ENCODE assay signal across 12 cellular contexts in the genomic region with DNA sequence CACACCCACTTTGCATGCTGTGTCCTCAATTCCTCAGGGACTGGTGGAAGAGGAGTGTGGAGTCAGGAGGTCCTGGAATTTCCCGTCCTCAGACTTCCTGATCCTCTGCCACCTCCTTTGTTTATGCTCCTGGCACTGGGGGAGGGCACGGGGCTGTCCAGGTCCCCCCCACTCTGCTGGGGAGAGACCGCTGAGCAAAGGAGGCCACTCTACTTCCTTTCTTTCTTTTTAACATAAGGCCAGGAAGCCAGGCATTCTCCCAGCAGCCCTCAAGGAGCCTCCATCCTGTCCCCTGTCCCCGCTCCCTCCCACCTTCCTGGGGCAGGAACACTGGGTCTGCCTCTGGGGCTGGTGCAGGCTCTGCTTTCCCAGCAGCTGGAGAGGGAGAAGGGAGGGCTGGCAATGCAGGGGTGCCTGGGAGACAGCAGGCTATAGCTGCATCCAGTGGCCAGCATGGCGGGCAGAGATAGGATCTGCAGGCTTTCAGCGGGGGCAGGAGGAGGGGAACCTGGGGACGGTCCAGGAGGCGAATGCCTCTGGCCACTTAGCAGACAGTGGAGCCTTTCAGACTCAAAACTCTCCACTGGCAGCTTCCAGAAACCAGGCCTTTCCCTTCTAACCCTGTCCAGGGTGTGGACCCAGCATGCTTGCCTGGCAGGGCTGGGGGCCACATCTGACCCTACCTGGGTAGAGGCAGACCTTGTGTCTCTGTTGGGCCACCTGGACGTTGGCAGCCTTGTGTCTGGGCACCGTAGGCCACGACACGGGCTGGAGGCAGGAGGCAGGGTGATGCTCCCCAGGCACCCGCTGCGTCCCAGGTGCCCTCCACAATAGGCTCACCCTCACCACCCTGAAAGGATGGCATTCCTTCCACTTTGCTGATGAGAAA.
DNase-seq lines count a peak whose midpoint lies in the region; ATAC-seq, FAIRE-seq and TF ChIP-seq lines count a peak whose summit lies in the region.
"Had no signal": no experiment of that assay in that cellular context is flagged by ENCODE, and none has a peak within 500 bp of the region (broad histone marks: within the 10 kb centered on the region; RNA-seq: fewer than 3 reads in every experiment).

No MANE protein-coding gene starts in this region.

- POLR2A ChIA-PET in HepG2 (lab: Yijun Ruan, JAX) = no interaction called here

- no peak overlapping the region for H3K4me3 Mint-ChIP-seq in type B pancreatic cell
- H3K4me3 Mint-ChIP-seq: activated B cell treated with CpG ODN at 0.5 μM for 24 hours had no signal

- H3K9me3 ChIP-seq in right atrium auricular region (no peaks in the 10 kb centered on the region), HepG2 (ENCODE audit: low read length) (no peaks in the 10 kb centered on the region)

- H3K4me3 ChIP-seq in right atrium auricular region = no peak overlapping the region
- no peak overlapping the region for H3K4me3 ChIP-seq in HepG2 (replicated peaks in 1 of 3; ENCODE audit: insufficient read depth in 1 of 3, low read depth in 2 of 3, low read length in 3 of 3)

- no peak overlapping the region for H3K4me2 ChIP-seq in HepG2 (ENCODE audit: low read depth, low read length)

- H3K36me3 ChIP-seq in right atrium auricular region (no peaks in the 10 kb centered on the region), HepG2 (replicated peaks in 1 of 2; ENCODE audit: control insufficient read depth in 1 of 2, insufficient read depth in 2 of 2, low read length in 2 of 2) (peaks cover 9 to 10% of the 10 kb centered on the region in 2 experiments; a peak in 3 of 5 replicates)

- H3K27me3 ChIP-seq in right atrium auricular region = no peaks in the 10 kb centered on the region
- no peaks in the 10 kb centered on the region for H3K27me3 ChIP-seq in HepG2 (ENCODE audit: control insufficient read depth in 1 of 2, insufficient read depth in 2 of 2, low read length in 2 of 2)

- ATAC-seq in Right ventricle myocardium inferior (peak; percentile 9), HepG2 (no peak), HG02870 (IDR thresholded peaks at IDR 0.05; ENCODE audit: unreplicated experiment) (no peak)

- BruUV-seq in HepG2 (replicated peaks; lab: Mats Ljungman, UMichigan) = no TSS peak

- CTCF ChIA-PET in HepG2 (lab: Yijun Ruan, JAX; ENCODE audit: low intra/inter-chr PET ratio, low total read pairs) = no interaction called here

- no peak for TF ChIP-seq POLR2A in HepG2 (IDR thresholded peaks at IDR 0.05; ENCODE audit: insufficient read depth in 1 of 2, low read depth in 2 of 2, low read length in 2 of 2)

- WGBS in HepG2 (ENCODE audit: low lambda C conversion rate) = 89% methylated on average over 14 of the region's 14 CpGs

- H3K27me3 Mint-ChIP-seq in type B pancreatic cell = peaks cover 7% of the 10 kb centered on the region
- H3K27me3 Mint-ChIP-seq: activated B cell treated with CpG ODN at 0.5 μM for 24 hours had no signal

- in situ Hi-C loops in HepG2 (cut with HindIII; ENCODE audit: extremely low pct_ligation_motif_present, low pct_unique_long_range_greater_than_20kb) = loop anchor here (5.0 to 25.0 kb wide), 2 partner anchors 135 to 245 kb away; a partner anchor contains a TSS

- no peaks in the 10 kb centered on the region for H3K79me2 ChIP-seq in HepG2 (ENCODE audit: insufficient read depth, low read length)

- H3K4me1 ChIP-seq in right atrium auricular region (peaks cover 0 to 36% of the 10 kb centered on the region in 2 donors), HepG2 (ENCODE audit: insufficient read depth, low read length) (peaks cover 22% of the 10 kb centered on the region)

- TF ChIP-seq EP300 in HepG2 (IDR thresholded peaks at IDR 0.05; ENCODE audit: low read depth in 2 of 2, low read length in 2 of 2) (no peak), HepG2 (CRISPR knock-in tag; IDR thresholded peaks at IDR 0.05; ENCODE audit: borderline replicate concordance) (no peak)

- H2AFZ ChIP-seq in HepG2 (ENCODE audit: low read length) = no peak overlapping the region

- TF ChIP-seq CTCF in right atrium auricular region (IDR thresholded peaks at IDR 0.05) (no peak), HepG2 (CRISPR knock-in tag; IDR thresholded peaks at IDR 0.05) (no peak), type B pancreatic cell (conservative IDR thresholded peaks at IDR 0.05) (no peak)

- DNase-seq in Right ventricle myocardium inferior (ENCODE audit: missing footprints) (no peak), right atrium auricular region (ENCODE audit: low spot score) (no peak), caudate nucleus (lab: John Stamatoyannopoulos, UW) (peak in 23 of 61 donors; percentile 12 to 52 (median 32)), HepG2 (ENCODE audit: low spot score) (no peak), type B pancreatic cell (ENCODE audit: extremely low spot score, unreplicated experiment) (no peak), NOMO-1 (lab: John Stamatoyannopoulos, UW; ENCODE audit: unreplicated experiment in 2 of 2) (no peak), NCI-H128 (lab: John Stamatoyannopoulos, UW; ENCODE audit: unreplicated experiment) (no peak)
- DNase-seq: activated B cell treated with CpG ODN at 0.5 μM for 24 hours, GF-D8, NCI-H446 had no signal

- FAIRE-seq in HepG2 (lab: Jason Lieb, UNC) = no peak

- peaks cover 45% of the 10 kb centered on the region for H3K4me1 Mint-ChIP-seq in type B pancreatic cell (ENCODE audit: unreplicated experiment)

- no peak for TF ChIP-seq RAD21 in HepG2 (CRISPR knock-in tag; IDR thresholded peaks at IDR 0.05)

- no peaks in the 10 kb centered on the region for H4K20me1 ChIP-seq in HepG2 (ENCODE audit: insufficient read depth, low read length)

- H3K27ac ChIP-seq in right atrium auricular region (no peak overlapping the region), caudate nucleus (ENCODE audit: low read depth, low read length) (peak overlapping the region; percentile 48), HepG2 (ENCODE audit: extremely low read length, insufficient read depth, low read length) (no peak overlapping the region)
- H3K27ac ChIP-seq: epithelial cell of prostate had no signal

- no peaks in the 10 kb centered on the region for H3K9me3 Mint-ChIP-seq in type B pancreatic cell
- H3K9me3 Mint-ChIP-seq: activated B cell treated with CpG ODN at 0.5 μM for 24 hours had no signal

- peak overlapping the region; percentile 24 for H3K27ac Mint-ChIP-seq in type B pancreatic cell
- H3K27ac Mint-ChIP-seq: activated B cell treated with CpG ODN at 0.5 μM for 24 hours had no signal

- intact Hi-C loops in Right ventricle myocardium inferior (cut with DNase I) (no loop called here), HepG2 (cut with micrococcal nuclease; ENCODE audit: unreplicated experiment) (no loop called here)

- H3K9ac ChIP-seq in HepG2 (ENCODE audit: insufficient read depth, low read depth, low read length) = no peak overlapping the region

- H3K36me3 Mint-ChIP-seq in type B pancreatic cell = peaks cover 5% of the 10 kb centered on the region

TF ChIP-seq in HepG2, 621 proteins besides CTCF, POLR2A, EP300 and RAD21 (continues in another document):
- 0 out of 2 replicates have a peak, but pooled peaks have one; percentile 46 for TF ChIP-seq ZNF839 (CRISPR knock-in tag; IDR thresholded peaks at IDR 0.05; ENCODE audit: borderline replicate concordance)
- TF ChIP-seq, protein P1, sequence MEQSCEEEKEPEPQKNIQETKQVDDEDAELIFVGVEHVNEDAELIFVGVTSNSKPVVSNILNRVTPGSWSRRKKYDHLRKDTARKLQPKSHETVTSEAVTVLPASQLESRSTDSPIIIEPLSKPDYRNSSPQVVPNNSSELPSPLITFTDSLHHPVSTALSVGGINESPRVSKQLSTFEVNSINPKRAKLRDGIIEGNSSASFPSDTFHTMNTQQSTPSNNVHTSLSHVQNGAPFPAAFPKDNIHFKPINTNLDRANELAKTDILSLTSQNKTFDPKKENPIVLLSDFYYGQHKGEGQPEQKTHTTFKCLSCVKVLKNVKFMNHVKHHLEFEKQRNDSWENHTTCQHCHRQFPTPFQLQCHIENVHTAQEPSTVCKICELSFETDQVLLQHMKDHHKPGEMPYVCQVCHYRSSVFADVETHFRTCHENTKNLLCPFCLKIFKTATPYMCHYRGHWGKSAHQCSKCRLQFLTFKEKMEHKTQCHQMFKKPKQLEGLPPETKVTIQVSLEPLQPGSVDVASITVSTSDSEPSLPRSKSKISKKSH (CRISPR knock-in tag; IDR thresholded peaks at IDR 0.05; ENCODE audit: borderline replicate concordance) = 0 out of 2 replicates have a peak, but pooled peaks have one; percentile 44
- TF ChIP-seq, protein P2, sequence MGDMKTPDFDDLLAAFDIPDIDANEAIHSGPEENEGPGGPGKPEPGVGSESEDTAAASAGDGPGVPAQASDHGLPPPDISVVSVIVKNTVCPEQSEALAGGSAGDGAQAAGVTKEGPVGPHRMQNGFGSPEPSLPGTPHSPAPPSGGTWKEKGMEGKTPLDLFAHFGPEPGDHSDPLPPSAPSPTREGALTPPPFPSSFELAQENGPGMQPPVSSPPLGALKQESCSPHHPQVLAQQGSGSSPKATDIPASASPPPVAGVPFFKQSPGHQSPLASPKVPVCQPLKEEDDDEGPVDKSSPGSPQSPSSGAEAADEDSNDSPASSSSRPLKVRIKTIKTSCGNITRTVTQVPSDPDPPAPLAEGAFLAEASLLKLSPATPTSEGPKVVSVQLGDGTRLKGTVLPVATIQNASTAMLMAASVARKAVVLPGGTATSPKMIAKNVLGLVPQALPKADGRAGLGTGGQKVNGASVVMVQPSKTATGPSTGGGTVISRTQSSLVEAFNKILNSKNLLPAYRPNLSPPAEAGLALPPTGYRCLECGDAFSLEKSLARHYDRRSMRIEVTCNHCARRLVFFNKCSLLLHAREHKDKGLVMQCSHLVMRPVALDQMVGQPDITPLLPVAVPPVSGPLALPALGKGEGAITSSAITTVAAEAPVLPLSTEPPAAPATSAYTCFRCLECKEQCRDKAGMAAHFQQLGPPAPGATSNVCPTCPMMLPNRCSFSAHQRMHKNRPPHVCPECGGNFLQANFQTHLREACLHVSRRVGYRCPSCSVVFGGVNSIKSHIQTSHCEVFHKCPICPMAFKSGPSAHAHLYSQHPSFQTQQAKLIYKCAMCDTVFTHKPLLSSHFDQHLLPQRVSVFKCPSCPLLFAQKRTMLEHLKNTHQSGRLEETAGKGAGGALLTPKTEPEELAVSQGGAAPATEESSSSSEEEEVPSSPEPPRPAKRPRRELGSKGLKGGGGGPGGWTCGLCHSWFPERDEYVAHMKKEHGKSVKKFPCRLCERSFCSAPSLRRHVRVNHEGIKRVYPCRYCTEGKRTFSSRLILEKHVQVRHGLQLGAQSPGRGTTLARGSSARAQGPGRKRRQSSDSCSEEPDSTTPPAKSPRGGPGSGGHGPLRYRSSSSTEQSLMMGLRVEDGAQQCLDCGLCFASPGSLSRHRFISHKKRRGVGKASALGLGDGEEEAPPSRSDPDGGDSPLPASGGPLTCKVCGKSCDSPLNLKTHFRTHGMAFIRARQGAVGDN (CRISPR knock-in tag; IDR thresholded peaks at IDR 0.05) = peak; percentile 25; the same call in 1 of the 2 replicates
- no peak for TF ChIP-seq DNMT1 (CRISPR knock-in tag; IDR thresholded peaks at IDR 0.05)
- TF ChIP-seq HES4 (CRISPR knock-in tag; IDR thresholded peaks at IDR 0.05; ENCODE audit: borderline replicate concordance) = 0 out of 2 replicates have a peak, but pooled peaks have one; percentile 21
